ENCODE assay signal across 12 cellular contexts in the genomic region with DNA sequence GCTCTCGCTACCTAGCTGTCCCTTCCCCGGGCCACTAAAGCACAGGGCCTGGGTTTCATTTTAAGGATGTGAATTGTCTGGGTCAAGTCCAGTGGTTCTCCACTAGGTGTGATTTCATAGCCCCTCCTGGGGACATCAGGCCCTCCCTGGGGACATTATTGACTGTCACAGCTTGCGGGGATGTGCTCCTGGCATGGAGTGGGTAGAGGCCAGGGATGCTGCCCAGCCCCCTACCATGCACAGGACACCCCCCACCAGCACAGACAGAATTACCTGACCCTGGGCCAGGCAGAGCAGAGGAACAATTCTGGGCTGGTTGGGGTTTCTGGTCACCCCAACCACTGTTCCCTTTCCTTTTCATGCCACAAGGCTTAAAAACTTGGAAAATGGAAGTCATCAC. TPM values are rescaled to one million over a fixed set of nuclear protein-coding genes. Genes with fewer than 3 reads are reported as not detected.
DNase-seq lines count a peak whose midpoint lies in the region; ATAC-seq and TF ChIP-seq lines count a peak whose summit lies in the region.
"Had no signal": no experiment of that assay in that cellular context is flagged by ENCODE, and none has a peak within 500 bp of the region (broad histone marks: within the 10 kb centered on the region; RNA-seq: fewer than 3 reads in every experiment).

No MANE protein-coding gene starts in this region.

- TF ChIP-seq CTCF in esophagus muscularis mucosa (IDR thresholded peaks at IDR 0.05) (no peak), smooth muscle cell (IDR thresholded peaks at IDR 0.05; ENCODE audit: borderline replicate concordance, insufficient read depth, poor library complexity, severe bottlenecking) (no peak), BE2C (IDR thresholded peaks at IDR 0.05; ENCODE audit: low read depth, low read length) (no peak)

- no peaks in the 10 kb centered on the region for H3K9me3 Mint-ChIP-seq in T-helper 1 cell treated with Interleukin-12 subunit alpha and Interleukin-12 subunit beta and Interleukin-4 antibody, amounts not matched to agents 30 μg/mL and 1 μg/mL, for 36 hours

- no peaks in the 10 kb centered on the region for H3K27me3 Mint-ChIP-seq in T-helper 1 cell treated with Interleukin-12 subunit alpha and Interleukin-12 subunit beta and Interleukin-4 antibody, amounts not matched to agents 30 μg/mL and 1 μg/mL, for 36 hours (ENCODE audit: low read depth)

- H3K9ac ChIP-seq in smooth muscle cell (ENCODE audit: low read depth) = no peak overlapping the region

- intact Hi-C loops in esophagus muscularis mucosa (cut with DNase I) = no loop called here

- peaks cover 22 to 57% (median 45%) of the 10 kb centered on the region in 4 donors for H3K4me1 ChIP-seq in esophagus muscularis mucosa
- H3K4me1 ChIP-seq in smooth muscle cell (ENCODE audit: low read depth) = peaks cover 17% of the 10 kb centered on the region
- no peaks in the 10 kb centered on the region for H3K4me1 ChIP-seq in BE2C

- no peak for TF ChIP-seq EP300 in esophagus muscularis mucosa (IDR thresholded peaks at IDR 0.05)

- H3K36me3 ChIP-seq in esophagus muscularis mucosa (no peaks in the 10 kb centered on the region), smooth muscle cell (ENCODE audit: low read depth) (no peaks in the 10 kb centered on the region), BE2C (no peaks in the 10 kb centered on the region)
- H3K36me3 ChIP-seq: ovary had no signal

- TF ChIP-seq POLR2A in esophagus muscularis mucosa (IDR thresholded peaks at IDR 0.05; ENCODE audit: low read depth) = no peak

- H3K4me2 ChIP-seq in smooth muscle cell = peak overlapping the region; percentile 21

- peaks cover 13% of the 10 kb centered on the region for H3K79me2 ChIP-seq in smooth muscle cell (ENCODE audit: low read depth)

- H3K4me3 ChIP-seq in esophagus muscularis mucosa (no peak overlapping the region), smooth muscle cell (no peak overlapping the region), BE2C (ENCODE audit: low read depth, low read length) (no peak overlapping the region)
- H3K4me3 ChIP-seq: ovary had no signal

- H3K27me3 ChIP-seq in esophagus muscularis mucosa = peaks cover 0 to 28% (median 0%) of the 10 kb centered on the region in 4 donors
- H3K27me3 ChIP-seq in smooth muscle cell (ENCODE audit: low read depth) = no peaks in the 10 kb centered on the region
- peaks cover 16% of the 10 kb centered on the region for H3K27me3 ChIP-seq in BE2C
- H3K27me3 ChIP-seq: ovary had no signal

- no peak for DNase-seq in T-helper 1 cell
- DNase-seq in OCI-M1 (lab: John Stamatoyannopoulos, UW) = peak; percentile 19
- no peak for DNase-seq in esophagus muscularis mucosa (ENCODE audit: extremely low spot score)
- DNase-seq in smooth muscle cell (lab: John Stamatoyannopoulos, UW; ENCODE audit: unreplicated experiment) = no peak
- no peak for DNase-seq in NCI-H446 (lab: John Stamatoyannopoulos, UW)
- no peak for DNase-seq in BE2C
- DNase-seq: NK-92 treated with Interleukin-12 subunit alpha and Interleukin-12 subunit beta, amount 100 ng/mL, for 24 hours; ovary; T1000 had no signal

- H3F3A ChIP-seq in smooth muscle cell (ENCODE audit: low read depth) = no peaks in the 10 kb centered on the region

- H3K27ac Mint-ChIP-seq in T-helper 1 cell treated with Interleukin-12 subunit alpha and Interleukin-12 subunit beta and Interleukin-4 antibody, amounts not matched to agents 30 μg/mL and 1 μg/mL, for 36 hours = peak overlapping the region; percentile 90

- H3K4me3 Mint-ChIP-seq in T-helper 1 cell treated with Interleukin-12 subunit alpha and Interleukin-12 subunit beta and Interleukin-4 antibody, amounts not matched to agents 30 μg/mL and 1 μg/mL, for 36 hours = peak overlapping the region; percentile 98

- no peaks in the 10 kb centered on the region for H3K9me3 ChIP-seq in esophagus muscularis mucosa
- H3K9me3 ChIP-seq in smooth muscle cell (replicated peaks; ENCODE audit: low read depth) = no peaks in the 10 kb centered on the region
- no peaks in the 10 kb centered on the region for H3K9me3 ChIP-seq in BE2C
- H3K9me3 ChIP-seq: ovary had no signal

- peaks cover 52% of the 10 kb centered on the region for H3K36me3 Mint-ChIP-seq in T-helper 1 cell treated with Interleukin-12 subunit alpha and Interleukin-12 subunit beta and Interleukin-4 antibody, amounts not matched to agents 30 μg/mL and 1 μg/mL, for 36 hours (ENCODE audit: low read depth)

- 94% methylated on average over 3 of the region's 3 CpGs for WGBS in esophagus muscularis mucosa
- 93% methylated on average over 3 of the region's 3 CpGs for WGBS in smooth muscle cell (ENCODE audit: low lambda C conversion rate)

- no peak overlapping the region for H2AFZ ChIP-seq in smooth muscle cell (ENCODE audit: low read depth)

- H3K27ac ChIP-seq in esophagus muscularis mucosa (replicated peaks in 1 of 4) (peak overlapping the region; percentile 46 to 72 (median 69)), smooth muscle cell (ENCODE audit: low read depth) (no peak overlapping the region)
- H3K27ac ChIP-seq: 22Rv1, ovary had no signal

- H4K20me1 ChIP-seq in smooth muscle cell (ENCODE audit: low read depth) = peaks cover 9% of the 10 kb centered on the region

- H3K4me1 Mint-ChIP-seq in T-helper 1 cell treated with Interleukin-12 subunit alpha and Interleukin-12 subunit beta and Interleukin-4 antibody, amounts not matched to agents 30 μg/mL and 1 μg/mL, for 36 hours (ENCODE audit: low read depth) = peaks cover 33% of the 10 kb centered on the region

- no peak for ATAC-seq in HG03108 (IDR thresholded peaks at IDR 0.05; ENCODE audit: unreplicated experiment)

RNA-seq across cellular contexts. Expression of a gene that starts 4.1 kb away (rescaled TPM):
- total RNA-seq in esophagus muscularis mucosa (1 to 10 TPM; 1.7 to 4.0 (median 3.3) TPM), smooth muscle cell (3.6 and 5.5 TPM in 2 replicates)
- polyA plus RNA-seq in smooth muscle cell = 3.3 and 4.2 TPM in 2 replicates
- polyA plus RNA-seq in BE2C (2012; ENCODE audit: insufficient read depth, insufficient read length, low read depth) = 1.3 TPM

RNA-seq across cellular contexts. Expression of a gene that starts 17.3 kb away (rescaled TPM):
- total RNA-seq in esophagus muscularis mucosa (10 to 100 TPM; 11.4 to 22.5 (median 14.4) TPM), smooth muscle cell (0.94 and 4.2 TPM in 2 replicates)
- polyA plus RNA-seq in smooth muscle cell = 0.70 and 3.3 TPM in 2 replicates
- polyA plus RNA-seq in BE2C (2012; ENCODE audit: insufficient read depth, insufficient read length, low read depth) = 22.6 TPM
